Comparison of ENCODE assay signal across 1 cellular context in the genomic region with DNA sequence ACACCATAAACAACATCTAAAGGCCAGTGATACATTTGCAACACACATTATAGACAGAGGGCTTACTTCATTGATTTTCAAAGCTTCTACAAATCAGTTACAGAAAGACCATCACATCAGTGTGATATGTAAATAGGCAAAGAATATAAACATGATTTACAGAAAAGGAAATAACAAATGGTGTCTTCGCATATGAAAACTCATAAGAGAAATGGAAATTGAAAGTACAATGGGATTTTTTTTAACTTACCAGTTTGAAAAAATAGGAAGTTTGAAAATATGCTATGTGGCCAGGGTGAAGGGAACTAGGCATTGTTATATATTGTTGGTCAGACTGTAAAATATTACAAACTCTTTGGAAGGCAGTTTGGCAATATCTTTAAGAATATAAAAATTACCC.
TF ChIP-seq lines count a peak whose summit lies in the region.

No MANE protein-coding gene starts in this region.

TF ChIP-seq in GM12878, 131 proteins besides CTCF, POLR2A, EP300 and RAD21:
- TF ChIP-seq CHD4 (IDR thresholded peaks at IDR 0.05) (no peak), ZNF384 (IDR thresholded peaks at IDR 0.05; ENCODE audit: borderline replicate concordance, low read depth, low read length) (peak; percentile 85), SPI1 (IDR thresholded peaks at IDR 0.05; ENCODE audit: borderline replicate concordance, insufficient read depth, low read depth, low read length) (peak; percentile 16; the same call in 1 of the 2 replicates), NFIC (IDR thresholded peaks at IDR 0.05; ENCODE audit: low read depth, low read length) (peak; percentile 34; the same call in 1 of the 2 replicates), ASH2L (IDR thresholded peaks at IDR 0.05; ENCODE audit: borderline replicate concordance, low read depth) (0 out of 2 replicates have a peak, but pooled peaks have one; percentile 73), CREB1 (IDR thresholded peaks at IDR 0.05; ENCODE audit: low read depth) (no peak)
- TF ChIP-seq, protein P1, sequence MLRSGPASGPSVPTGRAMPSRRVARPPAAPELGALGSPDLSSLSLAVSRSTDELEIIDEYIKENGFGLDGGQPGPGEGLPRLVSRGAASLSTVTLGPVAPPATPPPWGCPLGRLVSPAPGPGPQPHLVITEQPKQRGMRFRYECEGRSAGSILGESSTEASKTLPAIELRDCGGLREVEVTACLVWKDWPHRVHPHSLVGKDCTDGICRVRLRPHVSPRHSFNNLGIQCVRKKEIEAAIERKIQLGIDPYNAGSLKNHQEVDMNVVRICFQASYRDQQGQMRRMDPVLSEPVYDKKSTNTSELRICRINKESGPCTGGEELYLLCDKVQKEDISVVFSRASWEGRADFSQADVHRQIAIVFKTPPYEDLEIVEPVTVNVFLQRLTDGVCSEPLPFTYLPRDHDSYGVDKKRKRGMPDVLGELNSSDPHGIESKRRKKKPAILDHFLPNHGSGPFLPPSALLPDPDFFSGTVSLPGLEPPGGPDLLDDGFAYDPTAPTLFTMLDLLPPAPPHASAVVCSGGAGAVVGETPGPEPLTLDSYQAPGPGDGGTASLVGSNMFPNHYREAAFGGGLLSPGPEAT (IDR thresholded peaks at IDR 0.05; ENCODE audit: low read depth) = 0 out of 2 replicates have a peak, but pooled peaks have one; percentile 31
